33 cellular contexts compared by ENCODE assay signal in the genomic region with DNA sequence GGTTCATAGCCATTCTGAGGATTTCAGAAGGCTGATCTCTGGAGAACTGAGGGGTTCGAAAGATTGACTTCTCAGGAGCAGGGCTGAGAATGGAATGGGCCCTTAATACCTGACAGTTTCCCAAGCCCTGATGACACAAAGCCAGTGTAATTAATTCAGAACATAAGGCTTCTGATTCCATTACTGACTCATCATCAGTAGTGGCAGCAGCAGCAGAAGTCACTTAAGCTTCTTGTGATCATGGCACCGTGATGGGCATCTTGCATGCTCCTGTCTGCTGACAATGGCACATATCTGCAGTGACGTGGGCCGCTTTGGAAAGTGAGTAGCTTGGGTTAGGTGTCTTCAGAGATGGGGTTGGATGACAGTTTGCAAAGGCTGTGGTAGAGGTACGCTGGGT. TPM values are rescaled to one million over a fixed set of nuclear protein-coding genes. Genes with fewer than 3 reads are reported as not detected.
"Had no signal": no experiment of that assay in that cellular context is flagged by ENCODE, and none has a peak within 500 bp of the region (broad histone marks: within the 10 kb centered on the region; RNA-seq: fewer than 3 reads in every experiment).

No MANE protein-coding gene starts in this region.

- H3K9me3 ChIP-seq: esophagus squamous epithelium, gastroesophageal sphincter, heart right ventricle had no signal

- ATAC-seq: activated CD4-positive, CD25-positive, alpha-beta regulatory T cell treated with anti-CD3 and anti-CD28 coated beads, Interleukin-2, amount 50 U/mL, for 24 hours; activated CD8-positive, alpha-beta T cell treated with anti-CD3 and anti-CD28 coated beads for 36 hours; activated T-cell treated with anti-CD3 and anti-CD28 coated beads, Interleukin-2, amount 50 U/mL, for 4 hours; activated T-helper 17 cell treated with anti-CD3 and anti-CD28 coated beads, Interleukin-2, amount 50 U/mL, for 72 hours; effector memory CD8-positive, alpha-beta T cell; foreskin keratinocyte; gastroesophageal sphincter; heart right ventricle had no signal

- H3K36me3 ChIP-seq: brain microvascular endothelial cell, esophagus squamous epithelium, gastroesophageal sphincter, heart right ventricle, WERI-Rb-1 had no signal

- H3K27ac ChIP-seq: brain microvascular endothelial cell, coronary artery, foreskin keratinocyte, gastroesophageal sphincter, heart right ventricle, WERI-Rb-1 had no signal

- FAIRE-seq: astrocyte had no signal

- H3K4me3 ChIP-seq: coronary artery, esophagus squamous epithelium, gastroesophageal sphincter, heart right ventricle had no signal

- DNase-seq: activated B cell treated with CpG ODN at 0.5 μM for 24 hours; activated CD4-positive, alpha-beta T cell treated with anti-CD3 and anti-CD28 coated beads for 48 hours; activated CD4-positive, alpha-beta T cell treated with anti-CD3 and anti-CD28 coated beads, Interleukin-2, amount 50 U/mL, for 1 hour; activated CD4-positive, alpha-beta T cell treated with anti-CD3 and anti-CD28 coated beads, Interleukin-2, amount 50 U/mL, for 48 hours; activated CD8-positive, alpha-beta memory T cell treated with anti-CD3 and anti-CD28 coated beads for 24 hours; activated CD8-positive, alpha-beta T cell treated with anti-CD3 and anti-CD28 coated beads for 36 hours; activated effector memory CD4-positive, alpha-beta T cell treated with Interleukin-2 at 50 U/mL for 16 hours; activated gamma-delta T cell treated with Interleukin-2 at 50 U/mL for 16 hours; activated naive CD4-positive, alpha-beta T cell treated with anti-CD3 and anti-CD28 coated beads, Interleukin-2, amount 50 U/mL, for 16 hours; activated naive CD4-positive, alpha-beta T cell treated with Interleukin-2 at 50 U/mL for 16 hours; activated T-cell treated with anti-CD3 and anti-CD28 coated beads, Interleukin-2, amount 50 U/mL, for 4 hours; amniotic stem cell; anterior cingulate cortex; brain microvascular endothelial cell; dermis blood vessel endothelial cell; effector CD4-positive, alpha-beta T cell; effector memory CD8-positive, alpha-beta T cell; erythroblast; esophagus squamous epithelium; foreskin keratinocyte; heart right ventricle; T-helper 2 cell; WERI-Rb-1 had no signal

- H3K27me3 ChIP-seq: brain microvascular endothelial cell, esophagus squamous epithelium, foreskin keratinocyte, gastroesophageal sphincter, heart right ventricle had no signal

RNA-seq across cellular contexts. Expression of a gene that starts 38.2 kb away (rescaled TPM):
- total RNA-seq: activated B cell treated with CpG ODN at 0.5 μM for 24 hours; activated CD8-positive, alpha-beta T cell treated with anti-CD3 and anti-CD28 coated beads for 36 hours; activated T-cell treated with anti-CD3 and anti-CD28 coated beads, Interleukin-2, amount 50 U/mL, for 4 hours; activated T-helper 17 cell treated with anti-CD3 and anti-CD28 coated beads, Interleukin-2, amount 50 U/mL, for 72 hours; bronchial epithelial cell; cardiac septum; cerebellum; dermis blood vessel endothelial cell; esophagus squamous epithelium; foreskin keratinocyte; gastroesophageal sphincter; glomerular endothelial cell; heart right ventricle; T-helper 1 cell treated with Interleukin-12 subunit alpha and Interleukin-12 subunit beta and Interleukin-4 antibody, amounts not matched to agents 30 ng/mL and 1 ng/mL, for 36 hours had no signal
- polyA plus RNA-seq: heart right ventricle had no signal

RNA-seq across cellular contexts. Expression of a gene that starts 54.8 kb away (rescaled TPM):
- total RNA-seq: activated B cell treated with CpG ODN at 0.5 μM for 24 hours had no signal
